1 cellular context compared by ENCODE assay signal in genomic region chr20:2874456-2874855, GRCh38.
TF ChIP-seq lines count a peak whose summit lies in the region.

No MANE protein-coding gene starts in this region.

TF ChIP-seq in H1, 55 proteins besides CTCF, POLR2A, EP300 and RAD21:
- TF ChIP-seq JUND (IDR thresholded peaks at IDR 0.05; ENCODE audit: low read length) = no peak
- no peak for TF ChIP-seq SP1 (IDR thresholded peaks at IDR 0.05; ENCODE audit: low read depth, low read length)
- TF ChIP-seq RXRA (IDR thresholded peaks at IDR 0.05; ENCODE audit: insufficient read depth, low read depth, low read length) = no peak
- no peak for TF ChIP-seq HDAC2 (IDR thresholded peaks at IDR 0.05; ENCODE audit: borderline replicate concordance in 1 of 2, low read depth in 2 of 2, low read length in 2 of 2)
- no peak for TF ChIP-seq USF2 (IDR thresholded peaks at IDR 0.05; ENCODE audit: low read length)
- no peak for TF ChIP-seq SP4 (IDR thresholded peaks at IDR 0.05; ENCODE audit: low read length)
- TF ChIP-seq KDM5A (IDR thresholded peaks at IDR 0.05; ENCODE audit: low read length) = no peak
- TF ChIP-seq KDM1A (IDR thresholded peaks at IDR 0.05; ENCODE audit: borderline replicate concordance, low read length) = no peak
- no peak for TF ChIP-seq BACH1 (IDR thresholded peaks at IDR 0.05; ENCODE audit: low read length)
- no peak for TF ChIP-seq JUN (IDR thresholded peaks at IDR 0.05; ENCODE audit: low read depth, low read length)
- TF ChIP-seq CREB1 (IDR thresholded peaks at IDR 0.05) = no peak
- no peak for TF ChIP-seq CBX5 (IDR thresholded peaks at IDR 0.05; ENCODE audit: low read depth, low read length)
- no peak for TF ChIP-seq TAF7 (optimal IDR thresholded peaks at IDR 0.05; ENCODE audit: borderline replicate concordance, low read depth, low read length)
- no peak for TF ChIP-seq SIX5 (IDR thresholded peaks at IDR 0.05; ENCODE audit: low read depth, low read length)
- TF ChIP-seq GABPA (IDR thresholded peaks at IDR 0.05; ENCODE audit: borderline replicate concordance, insufficient read depth, low read length) = no peak
- TF ChIP-seq GTF2F1 (IDR thresholded peaks at IDR 0.05; ENCODE audit: borderline replicate concordance, low read depth, low read length) = no peak
- TF ChIP-seq SIN3A (conservative IDR thresholded peaks at IDR 0.05 in 1 of 2, IDR thresholded peaks at IDR 0.05 in 1 of 2; ENCODE audit: low read depth in 1 of 2, low read length in 2 of 2) = no peak
- no peak for TF ChIP-seq ASH2L (IDR thresholded peaks at IDR 0.05; ENCODE audit: low read length)
- no peak for TF ChIP-seq TEAD4 (IDR thresholded peaks at IDR 0.05; ENCODE audit: low read depth, low read length)
